Comparison of ENCODE assay signal across 11 cellular contexts in genomic region chr1:65524931-65525296, GRCh38.
DNase-seq lines count a peak whose midpoint lies in the region; ATAC-seq, FAIRE-seq and TF ChIP-seq lines count a peak whose summit lies in the region.
"Had no signal": no experiment of that assay in that cellular context is flagged by ENCODE, and none has a peak within 500 bp of the region (broad histone marks: within the 10 kb centered on the region; RNA-seq: fewer than 3 reads in every experiment).

No MANE protein-coding gene starts in this region.

- TF ChIP-seq CTCF in brain (conservative IDR thresholded peaks at IDR 0.05) (no peak), HepG2 (CRISPR knock-in tag; IDR thresholded peaks at IDR 0.05) (no peak), OCI-LY7 (conservative IDR thresholded peaks at IDR 0.05; ENCODE audit: low read length) (no peak)

- H4K20me1 ChIP-seq in HepG2 (ENCODE audit: insufficient read depth, low read length) (no peaks in the 10 kb centered on the region), OCI-LY7 (ENCODE audit: insufficient read depth, low read length) (no peaks in the 10 kb centered on the region)

- intact Hi-C loops in HepG2 (cut with micrococcal nuclease; ENCODE audit: unreplicated experiment): no loop called here
- intact Hi-C loops in OCI-LY7 (cut with micrococcal nuclease; ENCODE audit: unreplicated experiment): no loop called here

- H3K27me3 ChIP-seq in HepG2 (ENCODE audit: control insufficient read depth in 1 of 2, insufficient read depth in 2 of 2, low read length in 2 of 2): peaks cover 3 to 39% of the 10 kb centered on the region in 2 experiments

- H3K4me1 ChIP-seq in HepG2 (ENCODE audit: insufficient read depth, low read length) (0 out of 2 replicates have a peak, but pooled peaks cover 4% of the 10 kb centered on the region), OCI-LY7 (ENCODE audit: insufficient read depth, low read length, poor library complexity, severe bottlenecking) (no peaks in the 10 kb centered on the region)

- WGBS in HepG2 (ENCODE audit: low lambda C conversion rate): 51% methylated on average over 6 of the region's 6 CpGs

- in situ Hi-C loops in HepG2 (cut with HindIII; ENCODE audit: extremely low pct_ligation_motif_present, low pct_unique_long_range_greater_than_20kb): no loop called here

- peaks cover 68% of the 10 kb centered on the region for H3K27me3 Mint-ChIP-seq in brain
- peaks cover 44% of the 10 kb centered on the region for H3K27me3 Mint-ChIP-seq in stimulated activated naive CD8-positive, alpha-beta T cell treated with anti-CD3 and anti-CD28 coated beads, Interleukin-15, amount 100 ng/mL, for 72 hours

- peak overlapping the region in 2 of 3 experiments; percentile 53 to 62; a peak in 3 of 6 replicates for H3K4me3 ChIP-seq in HepG2 (replicated peaks in 1 of 3; ENCODE audit: insufficient read depth in 1 of 3, low read depth in 2 of 3, low read length in 3 of 3)
- no peak overlapping the region for H3K4me3 ChIP-seq in OCI-LY7 (ENCODE audit: low read depth, low read length, poor library complexity, severe bottlenecking)

- H3K4me1 Mint-ChIP-seq in brain: peaks cover 23% of the 10 kb centered on the region
- H3K4me1 Mint-ChIP-seq in stimulated activated naive CD8-positive, alpha-beta T cell treated with anti-CD3 and anti-CD28 coated beads, Interleukin-15, amount 100 ng/mL, for 72 hours: peaks cover 6% of the 10 kb centered on the region

- BruUV-seq in HepG2 (replicated peaks; lab: Mats Ljungman, UMichigan): no TSS peak
- BruUV-seq in OCI-LY7 (replicated peaks; lab: Mats Ljungman, UMichigan): no TSS peak

- H3K9me3 Mint-ChIP-seq in brain: peaks cover 0 to 9% (median 0%) of the 10 kb centered on the region in 5 experiments
- H3K9me3 Mint-ChIP-seq in stimulated activated naive CD8-positive, alpha-beta T cell treated with anti-CD3 and anti-CD28 coated beads, Interleukin-15, amount 100 ng/mL, for 72 hours: no peaks in the 10 kb centered on the region

- no peak overlapping the region for H3K27ac ChIP-seq in HepG2 (ENCODE audit: extremely low read length, insufficient read depth, low read length)
- no peak overlapping the region for H3K27ac ChIP-seq in OCI-LY7 (ENCODE audit: low read depth, low read length, poor library complexity, severe bottlenecking)
- H3K27ac ChIP-seq: neutrophil had no signal

- H3K4me3 Mint-ChIP-seq in brain: peak overlapping the region; percentile 61 to 79 (median 74)
- peak overlapping the region; percentile 9 to 33 for H3K4me3 Mint-ChIP-seq in stimulated activated naive CD8-positive, alpha-beta T cell treated with anti-CD3 and anti-CD28 coated beads, Interleukin-15, amount 100 ng/mL, for 72 hours

- no peak for TF ChIP-seq RAD21 in HepG2 (CRISPR knock-in tag; IDR thresholded peaks at IDR 0.05)

- H3K4me2 ChIP-seq in HepG2 (ENCODE audit: low read depth, low read length) (peak overlapping the region; percentile 68; the same call in 1 of the 2 replicates), OCI-LY7 (ENCODE audit: low read length) (no peak overlapping the region)

- no peaks in the 10 kb centered on the region for H3K9me2 ChIP-seq in OCI-LY7 (ENCODE audit: insufficient read depth, low read length)

- POLR2A ChIA-PET in HepG2 (lab: Yijun Ruan, JAX): no interaction called here
- POLR2A ChIA-PET in OCI-LY7 (lab: Charles Lee): no interaction called here

- H3K9ac ChIP-seq in HepG2 (ENCODE audit: insufficient read depth, low read depth, low read length): no peak overlapping the region

- H3K79me2 ChIP-seq in HepG2 (ENCODE audit: insufficient read depth, low read length) (no peaks in the 10 kb centered on the region), OCI-LY7 (ENCODE audit: insufficient read depth, low read depth, low read length) (no peaks in the 10 kb centered on the region)

- peaks cover 4% of the 10 kb centered on the region for H3K36me3 Mint-ChIP-seq in brain

- H3K36me3 ChIP-seq in HepG2 (replicated peaks in 1 of 2; ENCODE audit: control insufficient read depth in 1 of 2, insufficient read depth in 2 of 2, low read length in 2 of 2) (no peaks in the 10 kb centered on the region), OCI-LY7 (ENCODE audit: insufficient read depth, low read length) (no peaks in the 10 kb centered on the region)
- H3K36me3 ChIP-seq: neutrophil had no signal

- no peak for ATAC-seq in HepG2
- no peak for ATAC-seq in stimulated activated naive CD8-positive, alpha-beta T cell treated with anti-CD3 and anti-CD28 coated beads, Interleukin-15, amount 100 ng/mL, for 72 hours

- no peak overlapping the region for H2AFZ ChIP-seq in HepG2 (ENCODE audit: low read length)
- no peak overlapping the region for H2AFZ ChIP-seq in OCI-LY7 (ENCODE audit: low read length)

- no peak for TF ChIP-seq POLR2A in HepG2 (IDR thresholded peaks at IDR 0.05; ENCODE audit: insufficient read depth in 1 of 2, low read depth in 2 of 2, low read length in 2 of 2)

- DNase-seq in NCI-H1694 treated with DMSO at 0.1 percent for 48 hours (lab: John Stamatoyannopoulos, UW): peak; percentile 20
- DNase-seq in NCI-H1694 (lab: John Stamatoyannopoulos, UW): no peak
- no peak for DNase-seq in HepG2 (ENCODE audit: low spot score)
- no peak for DNase-seq in stimulated activated naive CD8-positive, alpha-beta T cell treated with anti-CD3 and anti-CD28 coated beads, Interleukin-15, amount 100 ng/mL, for 72 hours
- DNase-seq in SW 1271 (lab: John Stamatoyannopoulos, UW): no peak
- DNase-seq in OCI-LY7 (ENCODE audit: low spot score): no peak
- DNase-seq in stimulated activated CD4-positive, alpha-beta T cell treated with anti-CD3 and anti-CD28 coated beads, Interleukin-4, amount 100 ng/mL, for 4 hours: no peak

- TF ChIP-seq EP300 in HepG2 (IDR thresholded peaks at IDR 0.05; ENCODE audit: low read depth in 2 of 2, low read length in 2 of 2) (no peak), HepG2 (CRISPR knock-in tag; IDR thresholded peaks at IDR 0.05; ENCODE audit: borderline replicate concordance) (no peak)

- H3K27ac Mint-ChIP-seq in brain: no peak overlapping the region
- H3K27ac Mint-ChIP-seq in stimulated activated naive CD8-positive, alpha-beta T cell treated with anti-CD3 and anti-CD28 coated beads, Interleukin-15, amount 100 ng/mL, for 72 hours: no peak overlapping the region

- H3K9me3 ChIP-seq in HepG2 (ENCODE audit: low read length) (no peaks in the 10 kb centered on the region), OCI-LY7 (ENCODE audit: low read length) (no peaks in the 10 kb centered on the region)
- H3K9me3 ChIP-seq: neutrophil had no signal

- CTCF ChIA-PET in HepG2 (lab: Yijun Ruan, JAX; ENCODE audit: low intra/inter-chr PET ratio, low total read pairs) (no interaction called here), OCI-LY7 (lab: Charles Lee; ENCODE audit: unreplicated experiment) (no interaction called here)

- no peak for FAIRE-seq in HepG2 (lab: Jason Lieb, UNC)
- FAIRE-seq: A204.1, H54 had no signal

TF ChIP-seq in HepG2, 621 proteins besides CTCF, POLR2A, EP300 and RAD21:
- TF ChIP-seq CREB1 (IDR thresholded peaks at IDR 0.05): 0 out of 2 replicates have a peak, but pooled peaks have one; percentile 32
- TF ChIP-seq CREB1 (CRISPR knock-in tag; IDR thresholded peaks at IDR 0.05): no peak
- TF ChIP-seq CHD4 (IDR thresholded peaks at IDR 0.05; ENCODE audit: borderline replicate concordance, low read length): no peak
- no peak for TF ChIP-seq ZNF775 (CRISPR knock-in tag; IDR thresholded peaks at IDR 0.05; ENCODE audit: borderline replicate concordance)
- TF ChIP-seq ZNF768 (CRISPR knock-in tag; IDR thresholded peaks at IDR 0.05): no peak
TF ChIP-seq in HepG2: peak in this region for 1.
